Comparison of ENCODE assay signal across 7 cellular contexts in genomic region chr21:33767960-33768359, GRCh38.
"Had no signal": no experiment of that assay in that cellular context is flagged by ENCODE, and none has a peak within 500 bp of the region (broad histone marks: within the 10 kb centered on the region; RNA-seq: fewer than 3 reads in every experiment).

No MANE protein-coding gene starts in this region.

- FAIRE-seq: HTR-8/SVneo had no signal

- H3K9me3 ChIP-seq: HAP-1 had no signal

- H3K4me3 ChIP-seq: HAP-1 had no signal

- DNase-seq: GOT3, H7, Kasumi-1, KG1 had no signal

- ATAC-seq: HCT116 had no signal
